Comparison of ENCODE assay signal across 1 cellular context in the genomic region with DNA sequence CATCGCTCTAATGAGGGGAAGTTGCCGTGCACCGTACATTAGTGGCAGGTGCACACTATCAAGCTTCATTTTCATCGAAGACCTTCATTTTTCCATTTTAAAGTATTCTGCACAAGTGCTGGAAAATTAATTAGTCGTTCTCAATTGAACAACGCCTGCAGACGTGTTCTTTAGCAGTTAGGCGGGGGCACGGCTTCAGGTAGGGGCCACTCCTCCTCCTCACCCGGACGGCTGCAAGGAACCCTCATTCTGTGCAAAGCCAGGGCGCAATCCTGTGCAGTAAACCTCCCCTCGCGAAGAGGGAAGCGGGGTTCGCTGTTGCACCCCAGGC.
TF ChIP-seq lines count a peak whose summit lies in the region.

No MANE protein-coding gene starts in this region.

TF ChIP-seq in WTC11, 78 proteins besides CTCF, POLR2A, EP300 and RAD21 (continued from another document):
- TF ChIP-seq, protein P1, sequence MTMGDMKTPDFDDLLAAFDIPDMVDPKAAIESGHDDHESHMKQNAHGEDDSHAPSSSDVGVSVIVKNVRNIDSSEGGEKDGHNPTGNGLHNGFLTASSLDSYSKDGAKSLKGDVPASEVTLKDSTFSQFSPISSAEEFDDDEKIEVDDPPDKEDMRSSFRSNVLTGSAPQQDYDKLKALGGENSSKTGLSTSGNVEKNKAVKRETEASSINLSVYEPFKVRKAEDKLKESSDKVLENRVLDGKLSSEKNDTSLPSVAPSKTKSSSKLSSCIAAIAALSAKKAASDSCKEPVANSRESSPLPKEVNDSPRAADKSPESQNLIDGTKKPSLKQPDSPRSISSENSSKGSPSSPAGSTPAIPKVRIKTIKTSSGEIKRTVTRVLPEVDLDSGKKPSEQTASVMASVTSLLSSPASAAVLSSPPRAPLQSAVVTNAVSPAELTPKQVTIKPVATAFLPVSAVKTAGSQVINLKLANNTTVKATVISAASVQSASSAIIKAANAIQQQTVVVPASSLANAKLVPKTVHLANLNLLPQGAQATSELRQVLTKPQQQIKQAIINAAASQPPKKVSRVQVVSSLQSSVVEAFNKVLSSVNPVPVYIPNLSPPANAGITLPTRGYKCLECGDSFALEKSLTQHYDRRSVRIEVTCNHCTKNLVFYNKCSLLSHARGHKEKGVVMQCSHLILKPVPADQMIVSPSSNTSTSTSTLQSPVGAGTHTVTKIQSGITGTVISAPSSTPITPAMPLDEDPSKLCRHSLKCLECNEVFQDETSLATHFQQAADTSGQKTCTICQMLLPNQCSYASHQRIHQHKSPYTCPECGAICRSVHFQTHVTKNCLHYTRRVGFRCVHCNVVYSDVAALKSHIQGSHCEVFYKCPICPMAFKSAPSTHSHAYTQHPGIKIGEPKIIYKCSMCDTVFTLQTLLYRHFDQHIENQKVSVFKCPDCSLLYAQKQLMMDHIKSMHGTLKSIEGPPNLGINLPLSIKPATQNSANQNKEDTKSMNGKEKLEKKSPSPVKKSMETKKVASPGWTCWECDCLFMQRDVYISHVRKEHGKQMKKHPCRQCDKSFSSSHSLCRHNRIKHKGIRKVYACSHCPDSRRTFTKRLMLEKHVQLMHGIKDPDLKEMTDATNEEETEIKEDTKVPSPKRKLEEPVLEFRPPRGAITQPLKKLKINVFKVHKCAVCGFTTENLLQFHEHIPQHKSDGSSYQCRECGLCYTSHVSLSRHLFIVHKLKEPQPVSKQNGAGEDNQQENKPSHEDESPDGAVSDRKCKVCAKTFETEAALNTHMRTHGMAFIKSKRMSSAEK (CRISPR knock-in tag; IDR thresholded peaks at IDR 0.05; ENCODE audit: borderline replicate concordance): no peak
- TF ChIP-seq EMX1 (CRISPR knock-in tag; IDR thresholded peaks at IDR 0.05) (no peak), ETV6 (CRISPR knock-in tag; IDR thresholded peaks at IDR 0.05) (no peak), ATF1 (CRISPR knock-in tag; IDR thresholded peaks at IDR 0.05) (no peak), ZNF416 (CRISPR knock-in tag; IDR thresholded peaks at IDR 0.05) (no peak), FOXK1 (CRISPR knock-in tag; IDR thresholded peaks at IDR 0.05) (no peak), RELA (CRISPR knock-in tag; IDR thresholded peaks at IDR 0.05; ENCODE audit: borderline replicate concordance) (no peak)
TF ChIP-seq in WTC11: peak in this region for 0.
